Comparison of ENCODE assay signal across 21 cellular contexts in the genomic region with DNA sequence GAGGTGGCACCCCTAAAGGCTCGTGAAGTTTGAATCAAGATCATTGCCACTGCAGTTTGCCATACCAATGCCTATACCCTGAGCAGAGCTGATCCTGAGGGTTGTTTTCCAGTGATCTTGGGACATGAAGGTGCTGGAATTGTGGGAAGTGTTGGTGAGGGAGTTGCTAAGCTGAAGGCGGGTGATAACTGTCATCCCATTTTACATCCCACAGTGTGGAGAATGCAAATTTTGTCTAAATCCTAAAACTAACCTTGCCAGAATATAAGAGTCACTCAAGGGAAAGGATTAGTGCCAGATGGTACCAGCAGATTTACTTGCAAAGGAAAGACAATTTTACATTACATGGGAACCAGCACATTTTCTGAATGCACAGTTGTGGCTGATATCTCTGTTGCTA.
DNase-seq lines count a peak whose midpoint lies in the region; ATAC-seq and TF ChIP-seq lines count a peak whose summit lies in the region.
"Had no signal": no experiment of that assay in that cellular context is flagged by ENCODE, and none has a peak within 500 bp of the region (broad histone marks: within the 10 kb centered on the region; RNA-seq: fewer than 3 reads in every experiment).

No MANE protein-coding gene starts in this region.

- H3K9me3 ChIP-seq in WERI-Rb-1 (ENCODE audit: severe bottlenecking): no peaks in the 10 kb centered on the region

- H3K4me3 ChIP-seq in WERI-Rb-1 (ENCODE audit: low read depth, low read length): no peak overlapping the region
- H3K4me3 ChIP-seq: BLaER1 treated with 17β-estradiol and CSF1 and Interleukin-3, amounts not matched to agents 10 nM and 100 nM had no signal

- H3K36me3 ChIP-seq in WERI-Rb-1: peaks cover 72% of the 10 kb centered on the region
- H3K36me3 ChIP-seq: BLaER1 treated with 17β-estradiol and CSF1 and Interleukin-3, amounts not matched to agents 10 nM and 100 nM had no signal

- peak overlapping the region; percentile 42 for H3K27ac ChIP-seq in WERI-Rb-1
- H3K27ac ChIP-seq: BLaER1 treated with 17β-estradiol and CSF1 and Interleukin-3, amounts not matched to agents 10 nM and 100 nM had no signal

- DNase-seq in Ammon's horn (ENCODE audit: low spot score) (peak; percentile 29), NCI-H524 (lab: John Stamatoyannopoulos, UW) (peak; percentile 54 to 81), WERI-Rb-1 (no peak), putamen (ENCODE audit: low spot score) (peak; percentile 66), NCI-H69 (lab: John Stamatoyannopoulos, UW) (no peak), T1000 (lab: John Stamatoyannopoulos, UW) (no peak), CD1c-positive myeloid dendritic cell (ENCODE audit: extremely low spot score) (no peak)
- DNase-seq: 8988T; CD4-positive, CD25-positive, alpha-beta regulatory T cell; CD8-positive, alpha-beta memory T cell; COR-L47; DMS 273 treated with DMSO at 0.1 percent for 48 hours; DMS53; DND-41; EL; GOT3; H7; IMR-90 had no signal

- no peak for TF ChIP-seq CTCF in WERI-Rb-1 (IDR thresholded peaks at IDR 0.05; ENCODE audit: low read depth, low read length)

- ATAC-seq in GM21390 (IDR thresholded peaks at IDR 0.05; ENCODE audit: unreplicated experiment): no peak
- ATAC-seq: HCT116 had no signal

- no peaks in the 10 kb centered on the region for H3K27me3 ChIP-seq in WERI-Rb-1 (ENCODE audit: insufficient read depth, low read depth, severe bottlenecking)
- H3K27me3 ChIP-seq: BLaER1 treated with 17β-estradiol and CSF1 and Interleukin-3, amounts not matched to agents 10 nM and 100 nM had no signal

Comparison
In these comparisons a context has a peak if more than half of its experiments do, and no peak if none do; other contexts are left out.
1. DNase-seq: peak in Ammon's horn (single experiment), NCI-H524 (2 of 2) and putamen (single experiment); none in WERI-Rb-1 (single experiment), NCI-H69 (single experiment), T1000 (single experiment) and CD1c-positive myeloid dendritic cell (single experiment).